8 cellular contexts compared by ENCODE assay signal in the genomic region with DNA sequence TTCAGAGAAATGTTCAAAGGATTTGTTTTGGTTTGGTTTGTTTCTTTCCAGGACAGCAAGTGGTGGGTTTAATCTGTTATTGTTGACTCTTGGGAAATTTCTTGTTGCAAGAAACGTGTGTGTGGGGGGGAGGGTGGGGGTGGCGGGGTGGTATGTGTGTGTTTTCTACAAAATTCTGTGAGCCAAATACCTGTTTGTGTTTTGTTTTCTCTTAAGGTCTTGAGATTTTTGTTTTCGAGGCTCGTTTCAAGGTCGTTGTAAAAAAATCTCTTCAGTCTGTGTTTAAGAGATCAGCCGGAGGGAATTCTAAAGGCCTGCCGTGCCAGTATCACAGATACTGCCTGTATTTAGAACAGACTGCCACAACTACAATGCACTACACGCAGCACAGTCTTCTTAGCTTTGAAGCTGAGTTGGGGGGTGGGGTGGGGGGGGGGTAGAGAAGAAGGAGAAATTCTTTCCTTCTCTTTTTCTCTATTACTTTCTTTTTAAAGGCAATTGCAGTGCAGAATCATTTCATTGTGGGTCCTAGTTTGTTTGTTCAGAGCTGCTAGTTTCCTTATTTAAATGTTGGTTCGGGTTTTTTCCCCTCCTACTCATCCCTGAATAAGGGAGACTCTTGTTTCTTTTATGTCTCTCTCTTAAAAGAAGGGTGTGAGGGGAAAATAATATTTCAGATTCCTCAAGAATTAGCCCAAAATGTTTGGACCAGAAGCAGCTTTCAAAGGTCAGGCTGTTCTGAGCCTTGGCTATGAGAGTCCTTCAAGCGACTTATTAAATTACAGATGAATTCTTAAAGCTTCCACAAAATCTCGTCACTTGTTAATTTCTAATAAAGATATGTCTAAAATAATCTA. TPM values are rescaled to one million over a fixed set of nuclear protein-coding genes. Genes with fewer than 3 reads are reported as not detected.
DNase-seq lines count a peak whose midpoint lies in the region; ATAC-seq and TF ChIP-seq lines count a peak whose summit lies in the region.

No MANE protein-coding gene starts in this region.

- peak; percentile 23 for ATAC-seq in activated CD4-positive, alpha-beta T cell treated with anti-CD3 and anti-CD28 coated beads for 36 hours
- ATAC-seq in activated T-cell treated with anti-CD3 and anti-CD28 coated beads, Interleukin-2, amount 50 U/mL, for 72 hours (replicated peaks in 1 of 2) = peak; percentile 13 to 14
- no peak for ATAC-seq in HG02938 (IDR thresholded peaks at IDR 0.05; ENCODE audit: unreplicated experiment)
- ATAC-seq in GM18870 (IDR thresholded peaks at IDR 0.05; ENCODE audit: unreplicated experiment) = no peak

- intact Hi-C loops in activated CD4-positive, alpha-beta T cell treated with anti-CD3 and anti-CD28 coated beads for 36 hours (cut with DNase I, micrococcal nuclease) = loop anchor here (1.0 to 10.0 kb wide), 7 partner anchors 61 to 938 kb away; no protein-coding TSS in a partner anchor

- peak overlapping the region; percentile 99 for H3K27ac Mint-ChIP-seq in activated CD4-positive, alpha-beta T cell treated with anti-CD3 and anti-CD28 coated beads for 36 hours
- peak overlapping the region; percentile 100 for H3K27ac Mint-ChIP-seq in activated T-cell treated with anti-CD3 and anti-CD28 coated beads, Interleukin-2, amount 50 U/mL, for 72 hours
- H3K27ac Mint-ChIP-seq in glutamatergic neuron (ENCODE audit: unreplicated experiment) = peak overlapping the region; percentile 100

- H3K9me3 Mint-ChIP-seq in activated CD4-positive, alpha-beta T cell treated with anti-CD3 and anti-CD28 coated beads for 36 hours (ENCODE audit: low read depth) = no peaks in the 10 kb centered on the region
- no peaks in the 10 kb centered on the region for H3K9me3 Mint-ChIP-seq in activated T-cell treated with anti-CD3 and anti-CD28 coated beads, Interleukin-2, amount 50 U/mL, for 72 hours
- peaks cover 11% of the 10 kb centered on the region for H3K9me3 Mint-ChIP-seq in glutamatergic neuron (ENCODE audit: unreplicated experiment)

- H3K36me3 Mint-ChIP-seq in activated CD4-positive, alpha-beta T cell treated with anti-CD3 and anti-CD28 coated beads for 36 hours (ENCODE audit: low read depth) = peaks cover 12% of the 10 kb centered on the region
- H3K36me3 Mint-ChIP-seq in activated T-cell treated with anti-CD3 and anti-CD28 coated beads, Interleukin-2, amount 50 U/mL, for 72 hours (ENCODE audit: insufficient read depth in 2 of 2) = peaks cover 13 to 17% of the 10 kb centered on the region in 2 donors
- H3K36me3 Mint-ChIP-seq in glutamatergic neuron (ENCODE audit: unreplicated experiment) = no peaks in the 10 kb centered on the region

- CTCF ChIA-PET in activated CD4-positive, alpha-beta T cell treated with anti-CD3 and anti-CD28 coated beads for 36 hours (lab: Charles Lee) = interaction anchor here (0.6 to 5.9 kb wide), 39 partner anchors 8 to 1295 kb away, joined by 3 to 56 read pairs (median 4); no protein-coding TSS in a partner anchor

- H3K4me1 Mint-ChIP-seq in activated CD4-positive, alpha-beta T cell treated with anti-CD3 and anti-CD28 coated beads for 36 hours = peaks cover 67% of the 10 kb centered on the region
- peaks cover 52% of the 10 kb centered on the region for H3K4me1 Mint-ChIP-seq in activated T-cell treated with anti-CD3 and anti-CD28 coated beads, Interleukin-2, amount 50 U/mL, for 72 hours (ENCODE audit: low read depth)
- H3K4me1 Mint-ChIP-seq in glutamatergic neuron (ENCODE audit: low read depth, unreplicated experiment) = peaks cover 28% of the 10 kb centered on the region

- TF ChIP-seq CTCF in glutamatergic neuron (IDR thresholded peaks at IDR 0.05; ENCODE audit: partially characterized antibody, unreplicated experiment) = no peak

- H3K27me3 Mint-ChIP-seq in activated CD4-positive, alpha-beta T cell treated with anti-CD3 and anti-CD28 coated beads for 36 hours = peaks cover 2% of the 10 kb centered on the region
- no peaks in the 10 kb centered on the region for H3K27me3 Mint-ChIP-seq in activated T-cell treated with anti-CD3 and anti-CD28 coated beads, Interleukin-2, amount 50 U/mL, for 72 hours (ENCODE audit: low read depth)
- H3K27me3 Mint-ChIP-seq in glutamatergic neuron (ENCODE audit: unreplicated experiment) = peaks cover 19% of the 10 kb centered on the region

- H3K4me3 Mint-ChIP-seq in activated CD4-positive, alpha-beta T cell treated with anti-CD3 and anti-CD28 coated beads for 36 hours = peak overlapping the region; percentile 91
- peak overlapping the region; percentile 95 to 96 for H3K4me3 Mint-ChIP-seq in activated T-cell treated with anti-CD3 and anti-CD28 coated beads, Interleukin-2, amount 50 U/mL, for 72 hours
- H3K4me3 Mint-ChIP-seq in glutamatergic neuron (ENCODE audit: unreplicated experiment) = peak overlapping the region; percentile 99

- POLR2A ChIA-PET in activated CD4-positive, alpha-beta T cell treated with anti-CD3 and anti-CD28 coated beads for 36 hours (lab: Charles Lee) = interaction anchor here (0.5 to 2.5 kb wide), 17 partner anchors 9 to 1209 kb away, joined by 3 to 24 read pairs (median 4); a partner anchor contains a TSS

- DNase-seq in activated CD4-positive, alpha-beta T cell treated with anti-CD3 and anti-CD28 coated beads for 36 hours = peak; percentile 36
- no peak for DNase-seq in activated CD4-positive, alpha-beta T cell treated with anti-CD3 and anti-CD28 coated beads, Interleukin-2, amount 50 U/mL, for 1 hour
- peak in 1 of 2 donors; percentile 28 for DNase-seq in activated T-cell treated with anti-CD3 and anti-CD28 coated beads, Interleukin-2, amount 50 U/mL, for 72 hours
- DNase-seq in glutamatergic neuron (no peak), renal cortical epithelial cell (ENCODE audit: low read depth) (peak; percentile 58), NCI-H526 treated with DMSO at 0.1 percent for 48 hours (lab: John Stamatoyannopoulos, UW) (no peak)

RNA-seq across cellular contexts. Expression of a gene that starts 1.4 kb away (rescaled TPM):
- total RNA-seq in activated CD4-positive, alpha-beta T cell treated with anti-CD3 and anti-CD28 coated beads for 36 hours = 10 to 100 TPM; 42.9 to 52.8 TPM
- total RNA-seq in activated T-cell treated with anti-CD3 and anti-CD28 coated beads, Interleukin-2, amount 50 U/mL, for 72 hours = 100 to 1,000 TPM; 106 to 118 TPM
- total RNA-seq in glutamatergic neuron (ENCODE audit: unreplicated experiment) (2.5 TPM), renal cortical epithelial cell (4.7 and 24.0 TPM in 2 replicates)

RNA-seq across cellular contexts. Expression of a gene that starts 44.4 kb away (rescaled TPM):
- not detected for total RNA-seq in activated CD4-positive, alpha-beta T cell treated with anti-CD3 and anti-CD28 coated beads for 36 hours
- not detected for total RNA-seq in activated T-cell treated with anti-CD3 and anti-CD28 coated beads, Interleukin-2, amount 50 U/mL, for 72 hours
- not detected for total RNA-seq in glutamatergic neuron (ENCODE audit: unreplicated experiment)
- 0.35 TPM in 1 of 2 replicates, not detected in the other for total RNA-seq in renal cortical epithelial cell

Comparison
In these comparisons a context has a peak if more than half of its experiments do, and no peak if none do; other contexts are left out.
1. DNase-seq: peak in activated CD4-positive, alpha-beta T cell treated with anti-CD3 and anti-CD28 coated beads for 36 hours (single experiment) and renal cortical epithelial cell (single experiment); none in activated CD4-positive, alpha-beta T cell treated with anti-CD3 and anti-CD28 coated beads, Interleukin-2, amount 50 U/mL, for 1 hour (single experiment), glutamatergic neuron (single experiment) and NCI-H526 treated with DMSO at 0.1 percent for 48 hours (single experiment).
2. ATAC-seq: peak in activated CD4-positive, alpha-beta T cell treated with anti-CD3 and anti-CD28 coated beads for 36 hours (single experiment) and activated T-cell treated with anti-CD3 and anti-CD28 coated beads, Interleukin-2, amount 50 U/mL, for 72 hours (2 of 2); none in HG02938 (single experiment) and GM18870 (single experiment).
3. Peak in every context shown above with its lines, with median percentiles within 50 percentile points of each other: H3K27ac Mint-ChIP-seq and H3K4me3 Mint-ChIP-seq.